Comparison of ENCODE assay signal across 2 cellular contexts in genomic region chr3:109337393-109337792, GRCh38.
TF ChIP-seq lines count a peak whose summit lies in the region.

DPPA4 (minus strand) TSS chr3:109337546; CDS start chr3:109337517, 29 bp downstream.

TF ChIP-seq in IMR-90, 13 proteins besides CTCF, POLR2A, EP300 and RAD21 (continued from another document):
- TF ChIP-seq USF2 (IDR thresholded peaks at IDR 0.05; ENCODE audit: low read depth, low read length) (no peak), FOS (IDR thresholded peaks at IDR 0.05; ENCODE audit: low read depth, low read length) (no peak), BHLHE40 (IDR thresholded peaks at IDR 0.05; ENCODE audit: low read depth, low read length) (no peak), ELK1 (IDR thresholded peaks at IDR 0.05; ENCODE audit: borderline replicate concordance, low read depth, low read length) (no peak), CEBPB (IDR thresholded peaks at IDR 0.05; ENCODE audit: low read depth, low read length) (no peak)

TF ChIP-seq in SK-N-SH, 30 proteins besides CTCF, POLR2A, EP300 and RAD21 (continued from another document):
- no peak for TF ChIP-seq USF2 (IDR thresholded peaks at IDR 0.05; ENCODE audit: borderline replicate concordance, low read depth, low read length)
- TF ChIP-seq FOSL2 (IDR thresholded peaks at IDR 0.05; ENCODE audit: borderline replicate concordance, low read depth), result no peak
- TF ChIP-seq ZBTB33 (IDR thresholded peaks at IDR 0.05; ENCODE audit: borderline replicate concordance, low read depth), result no peak
- no peak for TF ChIP-seq EZH2phosphoT487 (IDR thresholded peaks at IDR 0.05; ENCODE audit: borderline replicate concordance, low read depth)
- TF ChIP-seq NRF1 (IDR thresholded peaks at IDR 0.05; ENCODE audit: low read depth, low read length), result no peak
- no peak for TF ChIP-seq POLR2AphosphoS5 (IDR thresholded peaks at IDR 0.05; ENCODE audit: low read depth, low read length)
- no peak for TF ChIP-seq IRF3 (IDR thresholded peaks at IDR 0.05; ENCODE audit: low read depth, low read length)
- no peak for TF ChIP-seq MXI1 (IDR thresholded peaks at IDR 0.05; ENCODE audit: low read depth, low read length)
- no peak for TF ChIP-seq MAX (IDR thresholded peaks at IDR 0.05; ENCODE audit: low read depth)
- TF ChIP-seq RXRA (IDR thresholded peaks at IDR 0.05; ENCODE audit: borderline replicate concordance, low read depth), result no peak
- TF ChIP-seq USF1 (IDR thresholded peaks at IDR 0.05; ENCODE audit: borderline replicate concordance, low read depth), result no peak
- TF ChIP-seq YY1 (IDR thresholded peaks at IDR 0.05; ENCODE audit: low read depth), result no peak
- TF ChIP-seq GABPA (IDR thresholded peaks at IDR 0.05; ENCODE audit: low read depth), result no peak
- TF ChIP-seq FOXM1 (IDR thresholded peaks at IDR 0.05; ENCODE audit: low read depth), result no peak
- TF ChIP-seq RCOR1 (IDR thresholded peaks at IDR 0.05; ENCODE audit: low read length), result no peak
